ENCODE assay signal across 9 cellular contexts in the genomic region with DNA sequence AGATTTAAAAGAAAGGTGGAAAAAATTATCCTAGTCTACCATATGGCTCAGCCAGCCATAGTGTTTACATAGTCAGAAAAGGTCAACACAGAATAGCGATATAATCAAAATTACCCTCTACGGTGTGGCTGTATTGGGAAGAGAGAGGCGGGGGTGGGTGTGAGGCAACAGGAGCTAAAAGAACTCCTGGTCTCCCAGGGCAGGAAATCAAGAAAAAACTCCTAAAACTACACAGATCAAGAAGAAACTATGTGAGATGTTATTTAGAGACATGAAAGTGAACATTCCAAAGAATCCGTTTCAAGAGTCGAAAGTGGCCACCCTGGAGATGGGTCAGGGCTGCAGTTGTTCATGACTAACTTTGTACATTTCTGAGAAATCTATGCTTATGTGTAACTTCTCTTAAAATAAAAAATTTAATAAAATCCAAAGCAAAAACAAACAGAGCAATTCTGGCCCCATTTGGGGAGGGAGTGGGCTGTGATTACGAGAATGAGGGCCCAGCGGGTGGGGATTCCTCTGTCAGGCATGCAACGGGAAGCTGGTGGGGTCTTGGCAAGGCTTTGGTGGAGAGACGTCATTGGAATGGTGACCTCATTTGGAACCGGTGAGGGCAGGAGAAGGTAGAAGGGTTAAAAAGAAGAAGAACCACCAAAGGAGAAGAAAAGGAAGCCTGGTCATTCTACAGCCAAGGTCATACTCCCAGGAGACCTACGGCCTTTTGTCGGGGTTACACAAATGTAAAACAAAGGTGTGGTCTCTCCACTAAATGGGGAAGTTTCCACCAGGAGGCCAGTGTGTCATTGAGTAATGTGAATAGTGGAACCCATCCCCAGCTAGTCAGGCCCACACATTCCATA.
A peak's percentile ranks its signal among the peaks of the same experiment; 100 is the strongest.
DNase-seq lines count a peak whose midpoint lies in the region; ATAC-seq and TF ChIP-seq lines count a peak whose summit lies in the region.
"Had no signal": no experiment of that assay in that cellular context is flagged by ENCODE, and none has a peak within 500 bp of the region (broad histone marks: within the 10 kb centered on the region; RNA-seq: fewer than 3 reads in every experiment).

No MANE protein-coding gene starts in this region.

- no peaks in the 10 kb centered on the region for H3K27me3 ChIP-seq in testis

- no peaks in the 10 kb centered on the region for H3K9me3 Mint-ChIP-seq in activated T-cell treated with anti-CD3 and anti-CD28 coated beads, Interleukin-2, amount 50 U/mL, for 4 hours
- H3K9me3 Mint-ChIP-seq in activated B cell treated with CpG ODN at 0.5 μM for 24 hours, result no peaks in the 10 kb centered on the region
- H3K9me3 Mint-ChIP-seq in endothelial cell (ENCODE audit: unreplicated experiment), result no peaks in the 10 kb centered on the region

- intact Hi-C loops in activated B cell treated with CpG ODN at 0.5 μM for 24 hours (cut with micrococcal nuclease), result loop anchor here (1.0 to 2.0 kb wide), 3 partner anchors 12 to 32 kb away; no protein-coding TSS in a partner anchor
- intact Hi-C loops in left ventricle myocardium superior (cut with micrococcal nuclease), result no loop called here
- intact Hi-C loops in testis (cut with DNase I; ENCODE audit: low total_unique reads), result no loop called here

- H3K27ac ChIP-seq in testis, result peak overlapping the region; percentile 79 to 85

- no peak for TF ChIP-seq POLR2A in testis (IDR thresholded peaks at IDR 0.05)

- no peak for TF ChIP-seq CTCF in activated B cell treated with CpG ODN at 0.5 μM for 24 hours (IDR thresholded peaks at IDR 0.05)
- no peak for TF ChIP-seq CTCF in testis (IDR thresholded peaks at IDR 0.05)
- no peak for TF ChIP-seq CTCF in endothelial cell (IDR thresholded peaks at IDR 0.05; ENCODE audit: unreplicated experiment)

- H3K36me3 Mint-ChIP-seq in activated T-cell treated with anti-CD3 and anti-CD28 coated beads, Interleukin-2, amount 50 U/mL, for 4 hours (ENCODE audit: insufficient read depth), result no peaks in the 10 kb centered on the region
- no peaks in the 10 kb centered on the region for H3K36me3 Mint-ChIP-seq in activated B cell treated with CpG ODN at 0.5 μM for 24 hours (ENCODE audit: low read depth)
- H3K36me3 Mint-ChIP-seq in endothelial cell (ENCODE audit: low read depth, unreplicated experiment), result no peaks in the 10 kb centered on the region

- 47 to 53% methylated on average over 12 of the region's 12 CpGs for WGBS in testis, 2 donors

- no peak for DNase-seq in activated T-cell treated with anti-CD3 and anti-CD28 coated beads, Interleukin-2, amount 50 U/mL, for 4 hours
- DNase-seq in activated T-cell treated with anti-CD3 and anti-CD28 coated beads, Interleukin-2, amount 50 U/mL, for 1 hour, result no peak
- DNase-seq in activated B cell treated with CpG ODN at 0.5 μM for 24 hours (no peak), left ventricle myocardium superior (no peak), testis (peak; percentile 57), GF-D8 (lab: John Stamatoyannopoulos, UW) (no peak), endothelial cell (ENCODE audit: low spot score) (no peak)
- DNase-seq: occipital lobe had no signal

- H3K36me3 ChIP-seq in testis (ENCODE audit: low read depth, missing control alignments), result no peaks in the 10 kb centered on the region

- CTCF ChIA-PET in activated B cell treated with CpG ODN at 0.5 μM for 24 hours (lab: Charles Lee), result interaction anchor here (1.0 to 1.3 kb wide), 3 partner anchors 11 to 72 kb away, joined by 3 to 6 read pairs (median 4); no protein-coding TSS in a partner anchor

- no peaks in the 10 kb centered on the region for H3K27me3 Mint-ChIP-seq in activated T-cell treated with anti-CD3 and anti-CD28 coated beads, Interleukin-2, amount 50 U/mL, for 4 hours (ENCODE audit: low read depth)
- H3K27me3 Mint-ChIP-seq in activated B cell treated with CpG ODN at 0.5 μM for 24 hours, result peaks cover 7% of the 10 kb centered on the region
- H3K27me3 Mint-ChIP-seq in endothelial cell (ENCODE audit: unreplicated experiment), result peaks cover 5% of the 10 kb centered on the region

- H3K4me3 Mint-ChIP-seq in activated T-cell treated with anti-CD3 and anti-CD28 coated beads, Interleukin-2, amount 50 U/mL, for 4 hours, result peak overlapping the region; percentile 15
- H3K4me3 Mint-ChIP-seq in activated B cell treated with CpG ODN at 0.5 μM for 24 hours, result no peak overlapping the region
- H3K4me3 Mint-ChIP-seq in endothelial cell (ENCODE audit: unreplicated experiment), result no peak overlapping the region

- ATAC-seq in activated T-cell treated with anti-CD3 and anti-CD28 coated beads, Interleukin-2, amount 50 U/mL, for 4 hours, result no peak
- ATAC-seq in activated B cell treated with CpG ODN at 0.5 μM for 24 hours (ENCODE audit: low read depth), result peak; percentile 23
- peak; percentile 30 for ATAC-seq in left ventricle myocardium superior
- ATAC-seq in GM18502 (IDR thresholded peaks at IDR 0.05; ENCODE audit: poor library complexity, unreplicated experiment), result no peak

- POLR2A ChIA-PET in activated B cell treated with CpG ODN at 0.5 μM for 24 hours (lab: Charles Lee), result interaction anchor here (0.6 to 4.7 kb wide), 5 partner anchors 12 to 493 kb away, joined by 3 to 23 read pairs (median 6); a partner anchor contains a TSS

- no peak overlapping the region for H3K4me3 ChIP-seq in testis

- H3K4me1 Mint-ChIP-seq in activated T-cell treated with anti-CD3 and anti-CD28 coated beads, Interleukin-2, amount 50 U/mL, for 4 hours (ENCODE audit: low read depth), result peaks cover 36% of the 10 kb centered on the region
- peaks cover 34% of the 10 kb centered on the region for H3K4me1 Mint-ChIP-seq in activated B cell treated with CpG ODN at 0.5 μM for 24 hours
- H3K4me1 Mint-ChIP-seq in endothelial cell (ENCODE audit: unreplicated experiment), result peaks cover 22% of the 10 kb centered on the region

- H3K9me3 ChIP-seq in testis, result no peaks in the 10 kb centered on the region

- H3K27ac Mint-ChIP-seq in activated B cell treated with CpG ODN at 0.5 μM for 24 hours, result peak overlapping the region; percentile 57
- H3K27ac Mint-ChIP-seq in endothelial cell (ENCODE audit: unreplicated experiment), result no peak overlapping the region

- no peaks in the 10 kb centered on the region for H3K4me1 ChIP-seq in testis

Comparison
In these comparisons a context has a peak if more than half of its experiments do, and no peak if none do; other contexts are left out.
1. ATAC-seq: peak in activated B cell treated with CpG ODN at 0.5 μM for 24 hours (single experiment) and left ventricle myocardium superior (single experiment); none in activated T-cell treated with anti-CD3 and anti-CD28 coated beads, Interleukin-2, amount 50 U/mL, for 4 hours (0 of 2) and GM18502 (single experiment).